Comparison of ENCODE assay signal across 8 cellular contexts in the genomic region with DNA sequence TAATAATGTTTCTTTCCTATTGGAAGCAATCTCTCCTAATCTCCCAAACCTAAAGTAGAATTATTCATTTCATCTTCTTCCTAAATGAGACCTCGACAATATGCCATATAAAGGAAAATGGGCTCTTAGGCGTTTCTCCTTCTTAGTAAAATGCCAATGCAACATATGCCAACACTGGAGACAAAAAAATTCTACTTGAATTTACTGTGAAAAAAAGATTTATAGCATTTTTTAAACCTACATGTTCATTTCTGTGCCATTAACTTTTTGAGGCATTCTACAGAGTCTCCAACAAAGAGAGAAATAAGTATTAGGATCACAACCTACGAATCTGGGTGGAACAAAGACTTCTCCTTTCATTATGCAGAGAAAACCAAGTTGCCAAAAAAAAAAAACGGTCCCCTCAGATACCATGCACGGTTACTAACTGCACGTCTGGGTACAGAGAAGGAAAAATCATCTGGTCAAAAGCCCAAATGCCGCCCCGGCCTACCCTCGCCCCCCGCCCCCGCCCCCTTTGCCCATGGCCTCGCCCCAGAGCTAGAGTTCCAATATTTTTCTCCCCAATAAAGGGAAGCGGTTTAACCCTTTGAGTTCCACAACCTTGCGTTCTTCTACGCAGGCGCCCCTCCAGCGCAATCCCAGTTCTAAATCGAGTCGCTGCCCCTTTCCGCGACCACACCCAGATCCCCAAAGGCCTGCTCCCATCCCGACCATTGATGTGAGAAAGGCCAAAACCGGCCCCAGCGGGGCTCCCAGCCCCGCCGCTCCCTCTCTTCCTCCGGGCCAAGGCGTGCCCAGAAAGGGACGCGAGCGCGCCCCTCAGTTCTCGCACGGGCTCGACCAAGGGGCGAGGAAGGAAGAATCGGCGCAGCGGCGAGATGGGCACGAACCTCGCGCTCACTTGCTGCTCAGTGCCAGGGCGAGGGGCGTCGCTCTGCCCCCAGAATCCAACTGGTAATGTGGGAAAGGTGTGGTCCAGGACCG. TPM values are rescaled to one million over a fixed set of nuclear protein-coding genes. Genes with fewer than 3 reads are reported as not detected.
DNase-seq lines count a peak whose midpoint lies in the region; ATAC-seq and TF ChIP-seq lines count a peak whose summit lies in the region.

No MANE protein-coding gene starts in this region.

- DNase-seq in GM10248 (ENCODE audit: extremely low spot score) (peak; percentile 43), KG1 (lab: John Stamatoyannopoulos, UW) (peak; percentile 32), suprapubic skin (ENCODE audit: low spot score in 2 of 2) (peak in 1 of 2 donors; percentile 70), DMS153 treated with DMSO at 0.1 percent for 48 hours (lab: John Stamatoyannopoulos, UW; ENCODE audit: unreplicated experiment) (no peak)
- DNase-seq in activated CD4-positive, alpha-beta T cell treated with anti-CD3 and anti-CD28 coated beads, Interleukin-2, amount 50 U/mL, for 1 hour, result peak; percentile 18

- no peaks in the 10 kb centered on the region for H3K27me3 ChIP-seq in mucosa of rectum (ENCODE audit: control insufficient read depth in 2 of 2, insufficient read depth in 2 of 2, low read length in 2 of 2)
- H3K27me3 ChIP-seq in suprapubic skin, result no peaks in the 10 kb centered on the region

- H3K36me3 ChIP-seq in mucosa of rectum (ENCODE audit: control insufficient read depth in 2 of 2, insufficient read depth in 2 of 2, low read length in 2 of 2) (no peaks in the 10 kb centered on the region), suprapubic skin (no peaks in the 10 kb centered on the region)

- H3K9ac ChIP-seq in mucosa of rectum (ENCODE audit: low read depth in 1 of 2, low read length in 2 of 2), result peak overlapping the region; percentile 81 to 91

- CTCF ChIA-PET in GM10248 (lab: Yijun Ruan, JAX), result interaction anchor here (1.5 kb wide), 1 partner anchor 72 kb away, joined by 3 read pairs; a partner anchor contains a TSS

- H3K9me3 ChIP-seq in mucosa of rectum (ENCODE audit: control insufficient read depth in 2 of 2, low read length in 2 of 2) (no peaks in the 10 kb centered on the region), suprapubic skin (no peaks in the 10 kb centered on the region)

- ATAC-seq in GM21717 (IDR thresholded peaks at IDR 0.05; ENCODE audit: unreplicated experiment) (peak; percentile 30), esophagus mucosa (peak; percentile 25)

- no peak for TF ChIP-seq EP300 in suprapubic skin (IDR thresholded peaks at IDR 0.05)

- WGBS in suprapubic skin, result 1% methylated on average over 31 of the region's 47 CpGs

- TF ChIP-seq CTCF in GM10248 (IDR thresholded peaks at IDR 0.05; ENCODE audit: control extremely low read depth, extremely low read depth, low read depth, missing control alignments), result no peak
- TF ChIP-seq CTCF in suprapubic skin (IDR thresholded peaks at IDR 0.05), result no peak

- H3K27ac ChIP-seq in mucosa of rectum (ENCODE audit: low read depth in 2 of 2, low read length in 2 of 2) (peak overlapping the region; percentile 82 to 87), suprapubic skin (peak overlapping the region; percentile 91)

- H3K4me3 ChIP-seq in mucosa of rectum (ENCODE audit: low read length in 2 of 2) (peak overlapping the region; percentile 89 to 92), suprapubic skin (peak overlapping the region; percentile 94)

- no peak for TF ChIP-seq POLR2A in suprapubic skin (IDR thresholded peaks at IDR 0.05)

- POLR2A ChIA-PET in GM10248 (lab: Yijun Ruan, JAX), result interaction anchor here (0.7 to 1.1 kb wide), 3 partner anchors 11 to 1273 kb away, joined by 5 to 6 read pairs (median 6); partner anchors contain the start of gene TAF13

- peaks cover 0 to 3% of the 10 kb centered on the region in 2 donors for H3K4me1 ChIP-seq in mucosa of rectum (ENCODE audit: control insufficient read depth in 2 of 2, insufficient read depth in 2 of 2, low read length in 2 of 2)
- peaks cover 23% of the 10 kb centered on the region for H3K4me1 ChIP-seq in suprapubic skin

RNA-seq across cellular contexts. Expression of gene WDR47, which starts 1.0 kb away (rescaled TPM):
- total RNA-seq in esophagus mucosa (20.9 TPM), suprapubic skin (10 to 100 TPM; 45.8 to 89.2 (median 52.9) TPM)

RNA-seq across cellular contexts. Expression of gene TAF13, which starts 34.9 kb away (rescaled TPM):
- total RNA-seq in esophagus mucosa (47.7 TPM), suprapubic skin (10 to 100 TPM; 10.6 to 33.2 (median 28.0) TPM)

RNA-seq across cellular contexts. Expression of gene TMEM167B, which starts 49.6 kb away (rescaled TPM):
- total RNA-seq in esophagus mucosa, result 28.9 TPM
- 10 to 100 TPM; 28.2 to 35.1 (median 31.0) TPM for total RNA-seq in suprapubic skin
